13 cellular contexts compared by ENCODE assay signal in the genomic region with DNA sequence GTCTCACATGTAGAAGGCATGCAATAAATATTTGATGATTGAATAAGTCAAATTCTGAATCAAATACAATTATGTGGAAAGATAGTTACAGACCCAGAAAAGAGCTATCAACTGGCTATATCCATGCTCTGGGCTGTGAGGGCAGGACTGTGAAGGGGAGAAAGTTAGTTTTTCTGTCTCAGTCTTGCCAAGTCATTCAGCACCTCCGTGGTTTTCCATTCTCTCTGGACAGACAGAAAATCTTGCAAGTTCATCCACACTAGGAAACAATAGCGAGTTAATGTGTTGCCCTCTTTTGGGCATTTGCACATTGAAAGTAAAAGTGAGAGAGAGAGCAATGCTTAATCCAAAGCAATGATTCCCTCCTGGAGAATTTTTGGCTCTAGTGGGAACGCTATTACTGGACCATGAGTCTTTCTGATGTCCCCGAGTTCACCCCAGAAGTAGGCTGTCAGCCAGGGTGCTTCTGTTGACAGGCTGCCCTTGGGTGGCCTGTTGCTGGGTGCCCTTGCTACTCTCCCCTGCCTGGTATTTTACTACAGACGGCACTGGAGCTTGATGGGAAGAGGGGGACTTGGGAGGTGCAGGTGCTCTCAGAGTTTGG.
DNase-seq lines count a peak whose midpoint lies in the region; ATAC-seq and TF ChIP-seq lines count a peak whose summit lies in the region.
"Had no signal": no experiment of that assay in that cellular context is flagged by ENCODE, and none has a peak within 500 bp of the region (broad histone marks: within the 10 kb centered on the region; RNA-seq: fewer than 3 reads in every experiment).

No MANE protein-coding gene starts in this region.

- H3K4me1 Mint-ChIP-seq in WTC11: peaks cover 46% of the 10 kb centered on the region

- H3K36me3 ChIP-seq in BLaER1 treated with 17β-estradiol and CSF1 and Interleukin-3, amounts not matched to agents 10 nM and 100 nM: peaks cover 0 to 24% (median 4%) of the 10 kb centered on the region in 11 experiments; a peak in 10 of 22 replicates
- H3K36me3 ChIP-seq in heart left ventricle: no peaks in the 10 kb centered on the region

- peaks cover 0 to 51% (median 27%) of the 10 kb centered on the region in 11 experiments; a peak in 16 of 22 replicates for H4K20me1 ChIP-seq in BLaER1 treated with 17β-estradiol and CSF1 and Interleukin-3, amounts not matched to agents 10 nM and 100 nM

- H3K4me1 ChIP-seq in BLaER1 treated with 17β-estradiol and CSF1 and Interleukin-3, amounts not matched to agents 10 nM and 100 nM: peaks cover 11 to 51% (median 35%) of the 10 kb centered on the region in 10 experiments
- peaks cover 4 to 57% (median 26%) of the 10 kb centered on the region in 12 donors for H3K4me1 ChIP-seq in heart left ventricle

- no peak overlapping the region for H3K4me3 Mint-ChIP-seq in WTC11
- H3K4me3 Mint-ChIP-seq: activated naive CD8-positive, alpha-beta T cell treated with anti-CD3 and anti-CD28 coated beads, Interleukin-2, amount 10 ng/mL, durations not matched to agents 7 days and 5 days; memory B cell had no signal

- no peak for TF ChIP-seq CTCF in WTC11 (IDR thresholded peaks at IDR 0.05)
- no peak for TF ChIP-seq CTCF in heart left ventricle (IDR thresholded peaks at IDR 0.05)

- no peaks in the 10 kb centered on the region for H3K9me3 ChIP-seq in BLaER1 treated with 17β-estradiol and CSF1 and Interleukin-3, amounts not matched to agents 10 nM and 100 nM (replicated peaks in 1 of 11)
- no peaks in the 10 kb centered on the region for H3K9me3 ChIP-seq in heart left ventricle

- no peak overlapping the region; a peak in 1 of 22 replicates for H3K9ac ChIP-seq in BLaER1 treated with 17β-estradiol and CSF1 and Interleukin-3, amounts not matched to agents 10 nM and 100 nM

- peak overlapping the region; percentile 16 to 86 (median 73); a peak in 21 of 22 replicates for H3K4me2 ChIP-seq in BLaER1 treated with 17β-estradiol and CSF1 and Interleukin-3, amounts not matched to agents 10 nM and 100 nM

- intact Hi-C loops in heart left ventricle (cut with DNase I): loop anchor here in 4 of 10 donors (5.0 to 10.0 kb wide), 4 partner anchors 64 to 264 kb away; a partner anchor contains a TSS
- intact Hi-C loops in posterior vena cava (cut with DNase I): no loop called here

- H3K36me3 Mint-ChIP-seq in WTC11: no peaks in the 10 kb centered on the region
- H3K36me3 Mint-ChIP-seq: activated naive CD8-positive, alpha-beta T cell treated with anti-CD3 and anti-CD28 coated beads, Interleukin-2, amount 10 ng/mL, durations not matched to agents 7 days and 5 days; memory B cell had no signal

- peak overlapping the region; percentile 60 for H3K27ac Mint-ChIP-seq in WTC11
- H3K27ac Mint-ChIP-seq: activated naive CD8-positive, alpha-beta T cell treated with anti-CD3 and anti-CD28 coated beads, Interleukin-2, amount 10 ng/mL, durations not matched to agents 7 days and 5 days; memory B cell had no signal

- ATAC-seq in WTC11 (no peak), heart left ventricle (peak; percentile 96 to 99 (median 98))

- H3K4me3 ChIP-seq in BLaER1 treated with 17β-estradiol and CSF1 and Interleukin-3, amounts not matched to agents 10 nM and 100 nM: no peak overlapping the region
- H3K4me3 ChIP-seq in heart left ventricle: peak overlapping the region in 1 of 12 donors; percentile 15

- POLR2A ChIA-PET in WTC11 (lab: Charles Lee): no interaction called here

- no peaks in the 10 kb centered on the region for H3K27me3 ChIP-seq in BLaER1 treated with 17β-estradiol and CSF1 and Interleukin-3, amounts not matched to agents 10 nM and 100 nM
- no peaks in the 10 kb centered on the region for H3K27me3 ChIP-seq in heart left ventricle

- H3K9me3 Mint-ChIP-seq in WTC11: no peaks in the 10 kb centered on the region
- H3K9me3 Mint-ChIP-seq: activated naive CD8-positive, alpha-beta T cell treated with anti-CD3 and anti-CD28 coated beads, Interleukin-2, amount 10 ng/mL, durations not matched to agents 7 days and 5 days; memory B cell had no signal

- DNase-seq in WTC11 (ENCODE audit: low spot score) (no peak), heart left ventricle (peak in 4 of 5 donors; percentile 77 to 85 (median 81)), posterior vena cava (ENCODE audit: low spot score) (peak; percentile 79), HuH-7.5 (ENCODE audit: low spot score) (no peak), retina (no peak)
- DNase-seq in stimulated activated CD4-positive, alpha-beta T cell treated with anti-CD3 and anti-CD28 coated beads, Interleukin-2, amount 100 ng/mL, for 24 hours: no peak
- no peak for DNase-seq in activated T-cell treated with anti-CD3 and anti-CD28 coated beads, Interleukin-2, amount 50 U/mL, for 48 hours
- DNase-seq: activated naive CD8-positive, alpha-beta T cell treated with anti-CD3 and anti-CD28 coated beads, Interleukin-2, amount 10 ng/mL, durations not matched to agents 7 days and 5 days; DMS 273 treated with DMSO at 0.1 percent for 48 hours; NCI-H2227 treated with DMSO at 0.1 percent for 48 hours; stimulated activated CD4-positive, alpha-beta T cell treated with anti-CD3 and anti-CD28 coated beads, Interleukin-12 subunit alpha, Interleukin-12 subunit beta, amount 100 ng/mL, for 4 hours had no signal

- TF ChIP-seq POLR2A in heart left ventricle (IDR thresholded peaks at IDR 0.05): no peak

- WGBS in heart left ventricle, 4 donors: 25 to 34% (median 26%) methylated on average over 5 of the region's 5 CpGs

- H3K27me3 Mint-ChIP-seq in WTC11 (ENCODE audit: low read depth): no peaks in the 10 kb centered on the region
- H3K27me3 Mint-ChIP-seq: activated naive CD8-positive, alpha-beta T cell treated with anti-CD3 and anti-CD28 coated beads, Interleukin-2, amount 10 ng/mL, durations not matched to agents 7 days and 5 days had no signal

- H3K27ac ChIP-seq in BLaER1 treated with 17β-estradiol and CSF1 and Interleukin-3, amounts not matched to agents 10 nM and 100 nM: peak overlapping the region in 3 of 11 experiments; percentile 11 to 47 (median 29); a peak in 4 of 22 replicates
- H3K27ac ChIP-seq in heart left ventricle: peak overlapping the region in 11 of 12 donors; percentile 51 to 94 (median 74)

- CTCF ChIA-PET in WTC11 (lab: Charles Lee): interaction anchor here (0.8 to 2.0 kb wide), 12 partner anchors 8 to 245 kb away, joined by 3 to 10 read pairs (median 4); a partner anchor contains a TSS

TF ChIP-seq in WTC11, 78 proteins besides CTCF, POLR2A, EP300 and RAD21:
- TF ChIP-seq ZNF219 (CRISPR knock-in tag; IDR thresholded peaks at IDR 0.05; ENCODE audit: borderline replicate concordance) (no peak), HMGXB4 (CRISPR knock-in tag; IDR thresholded peaks at IDR 0.05) (no peak), E2F4 (CRISPR knock-in tag; IDR thresholded peaks at IDR 0.05; ENCODE audit: borderline replicate concordance, low read depth) (no peak)

Comparison
In these comparisons a context has a peak if more than half of its experiments do, and no peak if none do; other contexts are left out.
1. DNase-seq: peak in heart left ventricle (4 of 5) and posterior vena cava (single experiment); none in WTC11 (single experiment), HuH-7.5 (single experiment), stimulated activated CD4-positive, alpha-beta T cell treated with anti-CD3 and anti-CD28 coated beads, Interleukin-2, amount 100 ng/mL, for 24 hours (0 of 2), retina (single experiment) and activated T-cell treated with anti-CD3 and anti-CD28 coated beads, Interleukin-2, amount 50 U/mL, for 48 hours (0 of 2).